In genomic region chr17:75645501-75645888, GRCh38 we compare ENCODE assay signal across 12 cellular contexts. TPM values are rescaled to one million over a fixed set of nuclear protein-coding genes. Genes with fewer than 3 reads are reported as not detected.
DNase-seq lines count a peak whose midpoint lies in the region; ATAC-seq and TF ChIP-seq lines count a peak whose summit lies in the region.
"Had no signal": no experiment of that assay in that cellular context is flagged by ENCODE, and none has a peak within 500 bp of the region (broad histone marks: within the 10 kb centered on the region; RNA-seq: fewer than 3 reads in every experiment).

No MANE protein-coding gene starts in this region.

- no peaks in the 10 kb centered on the region for H3K9me3 ChIP-seq in lower lobe of right lung
- H3K9me3 ChIP-seq: neutrophil had no signal

- no peaks in the 10 kb centered on the region for H3K27me3 ChIP-seq in lower lobe of right lung (ENCODE audit: low read depth)
- H3K27me3 ChIP-seq: neutrophil had no signal

- ATAC-seq in lower lobe of right lung (peak; percentile 90 to 91), HG02678 (IDR thresholded peaks at IDR 0.05; ENCODE audit: unreplicated experiment) (no peak)
- ATAC-seq: K562 had no signal

- H3K36me3 Mint-ChIP-seq in MCF 10A (ENCODE audit: insufficient read depth, unreplicated experiment) (peaks cover 27% of the 10 kb centered on the region), glutamatergic neuron (ENCODE audit: unreplicated experiment) (no peaks in the 10 kb centered on the region)

- H3K4me3 ChIP-seq in lower lobe of right lung = no peak overlapping the region
- H3K4me3 ChIP-seq: K562 had no signal

- intact Hi-C loops in MCF 10A (cut with micrococcal nuclease) (no loop called here), lower lobe of right lung (cut with DNase I) (no loop called here)

- TF ChIP-seq EP300 in Ishikawa (IDR thresholded peaks at IDR 0.05; ENCODE audit: borderline replicate concordance) = no peak

- H3K4me1 ChIP-seq in lower lobe of right lung = peaks cover 43% of the 10 kb centered on the region

- H3K27ac Mint-ChIP-seq in MCF 10A (ENCODE audit: low read depth, unreplicated experiment) (no peak overlapping the region), glutamatergic neuron (ENCODE audit: unreplicated experiment) (no peak overlapping the region)

- POLR2A ChIA-PET in MCF 10A (lab: Yijun Ruan, JAX) = no interaction called here

- peak overlapping the region; percentile 92 for H3K27ac ChIP-seq in lower lobe of right lung
- H3K27ac ChIP-seq: neutrophil had no signal

- no peaks in the 10 kb centered on the region for H3K9me3 Mint-ChIP-seq in MCF 10A (ENCODE audit: unreplicated experiment)
- peaks cover 7% of the 10 kb centered on the region for H3K9me3 Mint-ChIP-seq in glutamatergic neuron (ENCODE audit: unreplicated experiment)
- H3K9me3 Mint-ChIP-seq: stimulated activated naive CD8-positive, alpha-beta T cell treated with anti-CD3 and anti-CD28 coated beads, Interleukin-15, amount 100 ng/mL, for 72 hours had no signal

- no peak for TF ChIP-seq RAD21 in Ishikawa (IDR thresholded peaks at IDR 0.05; ENCODE audit: low read depth)

- peaks cover 28% of the 10 kb centered on the region for H3K36me3 ChIP-seq in lower lobe of right lung

- DNase-seq in 8988T (peak; percentile 72), MCF 10A (ENCODE audit: unreplicated experiment) (peak; percentile 60), lower lobe of right lung (peak; percentile 82), DMS 273 treated with DMSO at 0.1 percent for 48 hours (lab: John Stamatoyannopoulos, UW) (no peak), cerebellar nuclear complex (lab: John Stamatoyannopoulos, UW) (no peak), glutamatergic neuron (no peak)
- DNase-seq: stimulated activated naive CD8-positive, alpha-beta T cell treated with anti-CD3 and anti-CD28 coated beads, Interleukin-15, amount 100 ng/mL, for 72 hours; T-helper 9 cell had no signal

- H3K4me1 Mint-ChIP-seq in MCF 10A (ENCODE audit: insufficient read depth, unreplicated experiment) (peaks cover 5% of the 10 kb centered on the region), glutamatergic neuron (ENCODE audit: low read depth, unreplicated experiment) (no peaks in the 10 kb centered on the region)

- no peak for TF ChIP-seq CTCF in MCF 10A (IDR thresholded peaks at IDR 0.05; ENCODE audit: unreplicated experiment)
- TF ChIP-seq CTCF in lower lobe of right lung (IDR thresholded peaks at IDR 0.05) = no peak
- TF ChIP-seq CTCF in glutamatergic neuron (IDR thresholded peaks at IDR 0.05; ENCODE audit: partially characterized antibody, unreplicated experiment) = no peak

- no peak overlapping the region for H3K4me3 Mint-ChIP-seq in MCF 10A (ENCODE audit: unreplicated experiment)
- H3K4me3 Mint-ChIP-seq in glutamatergic neuron (ENCODE audit: unreplicated experiment) = no peak overlapping the region

- CTCF ChIA-PET in MCF 10A (lab: Yijun Ruan, JAX) = interaction anchor here (0.7 to 9.0 kb wide), 5 partner anchors 9 to 138 kb away, joined by 3 to 75 read pairs (median 3); partner anchors contain the start of gene SMIM5

- no TSS peak for BruUV-seq in MCF 10A (replicated peaks; lab: Mats Ljungman, UMichigan)

- no peaks in the 10 kb centered on the region for H3K27me3 Mint-ChIP-seq in MCF 10A (ENCODE audit: insufficient read depth, unreplicated experiment)
- peaks cover 2% of the 10 kb centered on the region for H3K27me3 Mint-ChIP-seq in glutamatergic neuron (ENCODE audit: unreplicated experiment)
- H3K27me3 Mint-ChIP-seq: stimulated activated naive CD8-positive, alpha-beta T cell treated with anti-CD3 and anti-CD28 coated beads, Interleukin-15, amount 100 ng/mL, for 72 hours had no signal

TF ChIP-seq in Ishikawa, 13 proteins besides CTCF, POLR2A, EP300 and RAD21:
- TF ChIP-seq TEAD4 (IDR thresholded peaks at IDR 0.05) = peak; percentile 62
- TF ChIP-seq NFIC (IDR thresholded peaks at IDR 0.05) = no peak

RNA-seq across cellular contexts. Expression of gene SMIM5, which starts 12.3 kb away (rescaled TPM):
- total RNA-seq in MCF 10A (2022) = 0.09 TPM in 1 of 2 replicates, not detected in the other
- 2.7 TPM for total RNA-seq in lower lobe of right lung
- 0.20 TPM for total RNA-seq in glutamatergic neuron (ENCODE audit: unreplicated experiment)
- total RNA-seq: K562 had no signal

RNA-seq across cellular contexts. Expression of gene RECQL5, which starts 21.5 kb away (rescaled TPM):
- 36.3 and 47.9 TPM in 2 replicates for total RNA-seq in MCF 10A (2022)
- total RNA-seq in lower lobe of right lung = 39.4 TPM
- 49.8 TPM for total RNA-seq in glutamatergic neuron (ENCODE audit: unreplicated experiment)

RNA-seq across cellular contexts. Expression of gene SAP30BP, which starts 21.6 kb away (rescaled TPM):
- total RNA-seq in MCF 10A (2022) = 108 and 123 TPM in 2 replicates
- total RNA-seq in lower lobe of right lung = 73.0 TPM
- total RNA-seq in glutamatergic neuron (ENCODE audit: unreplicated experiment) = 115 TPM

RNA-seq across cellular contexts. Expression of gene MYO15B, which starts 57.9 kb away (rescaled TPM):
- total RNA-seq in MCF 10A (2022) = 10.9 and 16.9 TPM in 2 replicates
- total RNA-seq in lower lobe of right lung = 181 TPM
- total RNA-seq in glutamatergic neuron (ENCODE audit: unreplicated experiment) = 82.6 TPM

Comparison
In these comparisons a context has a peak if more than half of its experiments do, and no peak if none do; other contexts are left out.
1. DNase-seq: peak in 8988T (single experiment), MCF 10A (single experiment) and lower lobe of right lung (single experiment); none in DMS 273 treated with DMSO at 0.1 percent for 48 hours (single experiment), cerebellar nuclear complex (0 of 2) and glutamatergic neuron (single experiment).